In the genomic region with DNA sequence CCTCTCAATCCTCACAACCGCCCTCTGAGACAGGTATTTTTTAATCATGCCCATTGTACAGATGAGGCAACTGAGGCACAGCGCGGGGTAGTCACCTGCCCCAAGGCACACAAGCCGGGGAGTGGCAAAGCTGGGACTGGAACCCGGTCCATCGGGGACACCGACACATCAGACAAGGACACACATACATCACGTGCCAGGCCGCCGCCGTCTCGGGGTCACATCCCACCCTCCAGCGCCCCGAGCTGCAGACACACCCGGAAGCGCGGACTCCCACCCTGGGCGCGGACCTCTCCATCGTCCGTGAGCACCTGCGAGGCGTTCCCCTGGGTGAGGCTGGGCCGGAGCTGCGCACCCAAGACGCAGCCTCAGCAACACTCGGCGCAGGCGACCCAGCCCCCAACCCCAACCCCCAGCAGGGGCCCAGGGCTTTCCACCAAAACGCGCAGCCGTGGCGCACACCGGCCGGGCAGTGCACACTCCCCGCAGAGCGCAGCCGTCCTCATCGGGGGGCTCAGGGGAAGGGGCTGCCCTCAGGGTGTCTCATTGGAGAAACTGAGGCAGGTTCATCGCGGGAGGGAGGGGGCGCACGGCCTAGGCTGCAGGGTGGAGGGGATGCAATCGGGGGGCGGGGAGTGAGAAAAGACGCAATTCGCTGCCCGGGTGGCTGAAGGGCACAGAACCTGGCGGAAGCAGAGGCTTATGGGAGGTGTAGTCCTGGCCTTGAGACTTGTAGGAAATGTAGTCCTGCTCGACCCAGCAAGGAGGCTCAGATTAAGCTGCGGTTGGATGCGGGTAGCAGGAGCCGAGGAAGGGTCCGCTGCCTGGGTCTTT, we compare ENCODE assay signal across 1 cellular context.
TF ChIP-seq lines count a peak whose summit lies in the region.

No MANE protein-coding gene starts in this region.

TF ChIP-seq in Ishikawa, 13 proteins besides CTCF, POLR2A, EP300 and RAD21 (continued from another document):
- no peak for TF ChIP-seq YY1 (IDR thresholded peaks at IDR 0.05; ENCODE audit: low read depth)
